In the genomic region with DNA sequence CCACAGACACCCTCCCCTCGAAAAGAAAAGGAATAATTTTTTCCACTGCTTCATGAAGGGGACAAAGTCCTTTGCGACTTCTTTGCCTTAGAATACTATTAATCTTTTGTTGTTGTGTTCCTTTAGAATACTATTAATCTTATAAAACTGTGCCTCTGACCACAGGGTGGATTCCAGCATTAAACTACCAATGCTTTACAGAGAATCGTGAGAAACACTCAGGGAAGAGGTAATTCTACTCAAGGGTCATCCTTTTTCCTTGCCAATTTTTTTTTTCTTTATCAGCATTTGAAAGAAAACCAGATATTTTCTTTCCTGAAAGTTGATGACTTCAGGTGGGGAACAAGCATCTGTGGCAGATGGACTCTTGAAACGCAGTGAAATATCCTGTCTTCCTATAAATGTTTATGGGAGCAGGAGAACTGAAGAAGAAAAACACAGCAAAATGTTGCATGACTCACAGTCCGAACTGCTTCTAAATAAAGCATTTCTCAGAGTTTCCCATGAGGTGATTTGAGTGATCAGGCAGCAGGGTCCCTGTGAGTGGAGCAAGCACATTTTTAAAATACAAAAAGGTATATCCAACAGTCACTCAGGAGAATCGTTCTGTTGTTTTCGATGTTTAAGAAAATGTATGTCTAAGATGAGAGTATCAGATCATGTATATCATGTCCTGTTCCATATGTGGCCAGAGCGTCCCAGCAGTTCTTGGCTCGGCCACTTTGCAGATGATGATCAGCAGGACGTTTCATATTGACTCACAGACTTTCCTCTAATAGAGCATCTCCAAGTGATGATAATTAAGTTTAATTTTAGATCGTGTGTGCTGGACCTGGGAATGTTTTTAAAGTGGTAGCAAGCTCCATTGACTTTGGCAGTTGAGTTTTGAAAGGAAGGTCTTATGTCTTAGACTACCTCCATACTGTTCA, we compare ENCODE assay signal across 1 cellular context.
TF ChIP-seq lines count a peak whose summit lies in the region.

No MANE protein-coding gene starts in this region.

TF ChIP-seq in SK-N-SH treated with all-trans-retinoic acid at 6 μM for 48 hours, 23 proteins besides CTCF, POLR2A, EP300 and RAD21 (continued from another document):
- no peak for TF ChIP-seq CSDC2 (CRISPR knock-in tag; IDR thresholded peaks at IDR 0.05)
- no peak for TF ChIP-seq CREB5 (CRISPR knock-in tag; IDR thresholded peaks at IDR 0.05; ENCODE audit: low read depth)
- TF ChIP-seq OSR1 (CRISPR knock-in tag; IDR thresholded peaks at IDR 0.05), result no peak
- no peak for TF ChIP-seq ZNF70 (CRISPR knock-in tag; IDR thresholded peaks at IDR 0.05)
- no peak for TF ChIP-seq SNAI2 (CRISPR knock-in tag; IDR thresholded peaks at IDR 0.05)
- no peak for TF ChIP-seq ESRRG (CRISPR knock-in tag; IDR thresholded peaks at IDR 0.05)
TF ChIP-seq in SK-N-SH treated with all-trans-retinoic acid at 6 μM for 48 hours: peak in this region for 0.
